1 cellular context compared by ENCODE assay signal in the genomic region with DNA sequence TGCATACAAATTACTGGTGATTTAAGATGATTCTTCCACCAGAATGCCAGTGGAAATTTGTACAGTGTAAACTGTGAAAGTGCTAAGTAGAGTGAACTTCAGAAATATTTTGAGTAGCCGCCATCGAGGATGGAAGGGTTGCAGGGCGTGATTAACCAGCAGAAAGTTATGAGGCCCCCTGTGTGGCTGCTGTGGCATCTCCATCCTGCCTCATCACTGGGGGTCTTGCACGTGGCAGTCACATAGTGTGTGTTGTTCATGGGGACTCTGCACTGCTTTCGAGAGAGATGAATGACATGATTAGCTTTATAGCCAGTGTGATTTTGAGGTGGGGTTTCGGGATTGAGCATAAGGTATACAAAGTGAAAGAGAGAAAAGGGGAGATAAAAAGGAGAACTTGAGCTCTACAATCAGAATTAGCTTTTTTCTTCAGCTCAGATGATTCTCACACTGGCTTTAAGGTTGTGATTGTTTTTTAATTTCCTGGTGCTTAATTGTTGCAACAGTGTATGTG.
TF ChIP-seq lines count a peak whose summit lies in the region.

No MANE protein-coding gene starts in this region.

TF ChIP-seq in WTC11, 78 proteins besides CTCF, POLR2A, EP300 and RAD21 (continued from another document):
- TF ChIP-seq, protein P1, sequence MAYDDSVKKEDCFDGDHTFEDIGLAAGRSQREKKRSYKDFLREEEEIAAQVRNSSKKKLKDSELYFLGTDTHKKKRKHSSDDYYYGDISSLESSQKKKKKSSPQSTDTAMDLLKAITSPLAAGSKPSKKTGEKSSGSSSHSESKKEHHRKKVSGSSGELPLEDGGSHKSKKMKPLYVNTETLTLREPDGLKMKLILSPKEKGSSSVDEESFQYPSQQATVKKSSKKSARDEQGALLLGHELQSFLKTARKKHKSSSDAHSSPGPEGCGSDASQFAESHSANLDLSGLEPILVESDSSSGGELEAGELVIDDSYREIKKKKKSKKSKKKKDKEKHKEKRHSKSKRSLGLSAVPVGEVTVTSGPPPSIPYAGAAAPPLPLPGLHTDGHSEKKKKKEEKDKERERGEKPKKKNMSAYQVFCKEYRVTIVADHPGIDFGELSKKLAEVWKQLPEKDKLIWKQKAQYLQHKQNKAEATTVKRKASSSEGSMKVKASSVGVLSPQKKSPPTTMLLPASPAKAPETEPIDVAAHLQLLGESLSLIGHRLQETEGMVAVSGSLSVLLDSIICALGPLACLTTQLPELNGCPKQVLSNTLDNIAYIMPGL (CRISPR knock-in tag; IDR thresholded peaks at IDR 0.05), result no peak
- TF ChIP-seq NFATC4 (CRISPR knock-in tag; IDR thresholded peaks at IDR 0.05) (no peak), ZNF423 (CRISPR knock-in tag; IDR thresholded peaks at IDR 0.05) (no peak), TEAD4 (CRISPR knock-in tag; IDR thresholded peaks at IDR 0.05) (no peak), ETV6 (CRISPR knock-in tag; IDR thresholded peaks at IDR 0.05) (no peak), ZNF263 (CRISPR knock-in tag; IDR thresholded peaks at IDR 0.05; ENCODE audit: low read depth) (no peak), NR3C1 (CRISPR knock-in tag; conservative IDR thresholded peaks at IDR 0.05; ENCODE audit: low read depth) (no peak), ZNF121 (CRISPR knock-in tag; IDR thresholded peaks at IDR 0.05) (no peak)
- TF ChIP-seq, protein P2, sequence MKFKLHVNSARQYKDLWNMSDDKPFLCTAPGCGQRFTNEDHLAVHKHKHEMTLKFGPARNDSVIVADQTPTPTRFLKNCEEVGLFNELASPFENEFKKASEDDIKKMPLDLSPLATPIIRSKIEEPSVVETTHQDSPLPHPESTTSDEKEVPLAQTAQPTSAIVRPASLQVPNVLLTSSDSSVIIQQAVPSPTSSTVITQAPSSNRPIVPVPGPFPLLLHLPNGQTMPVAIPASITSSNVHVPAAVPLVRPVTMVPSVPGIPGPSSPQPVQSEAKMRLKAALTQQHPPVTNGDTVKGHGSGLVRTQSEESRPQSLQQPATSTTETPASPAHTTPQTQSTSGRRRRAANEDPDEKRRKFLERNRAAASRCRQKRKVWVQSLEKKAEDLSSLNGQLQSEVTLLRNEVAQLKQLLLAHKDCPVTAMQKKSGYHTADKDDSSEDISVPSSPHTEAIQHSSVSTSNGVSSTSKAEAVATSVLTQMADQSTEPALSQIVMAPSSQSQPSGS (CRISPR knock-in tag; IDR thresholded peaks at IDR 0.05; ENCODE audit: borderline replicate concordance, low read depth), result no peak
- TF ChIP-seq, protein P3, sequence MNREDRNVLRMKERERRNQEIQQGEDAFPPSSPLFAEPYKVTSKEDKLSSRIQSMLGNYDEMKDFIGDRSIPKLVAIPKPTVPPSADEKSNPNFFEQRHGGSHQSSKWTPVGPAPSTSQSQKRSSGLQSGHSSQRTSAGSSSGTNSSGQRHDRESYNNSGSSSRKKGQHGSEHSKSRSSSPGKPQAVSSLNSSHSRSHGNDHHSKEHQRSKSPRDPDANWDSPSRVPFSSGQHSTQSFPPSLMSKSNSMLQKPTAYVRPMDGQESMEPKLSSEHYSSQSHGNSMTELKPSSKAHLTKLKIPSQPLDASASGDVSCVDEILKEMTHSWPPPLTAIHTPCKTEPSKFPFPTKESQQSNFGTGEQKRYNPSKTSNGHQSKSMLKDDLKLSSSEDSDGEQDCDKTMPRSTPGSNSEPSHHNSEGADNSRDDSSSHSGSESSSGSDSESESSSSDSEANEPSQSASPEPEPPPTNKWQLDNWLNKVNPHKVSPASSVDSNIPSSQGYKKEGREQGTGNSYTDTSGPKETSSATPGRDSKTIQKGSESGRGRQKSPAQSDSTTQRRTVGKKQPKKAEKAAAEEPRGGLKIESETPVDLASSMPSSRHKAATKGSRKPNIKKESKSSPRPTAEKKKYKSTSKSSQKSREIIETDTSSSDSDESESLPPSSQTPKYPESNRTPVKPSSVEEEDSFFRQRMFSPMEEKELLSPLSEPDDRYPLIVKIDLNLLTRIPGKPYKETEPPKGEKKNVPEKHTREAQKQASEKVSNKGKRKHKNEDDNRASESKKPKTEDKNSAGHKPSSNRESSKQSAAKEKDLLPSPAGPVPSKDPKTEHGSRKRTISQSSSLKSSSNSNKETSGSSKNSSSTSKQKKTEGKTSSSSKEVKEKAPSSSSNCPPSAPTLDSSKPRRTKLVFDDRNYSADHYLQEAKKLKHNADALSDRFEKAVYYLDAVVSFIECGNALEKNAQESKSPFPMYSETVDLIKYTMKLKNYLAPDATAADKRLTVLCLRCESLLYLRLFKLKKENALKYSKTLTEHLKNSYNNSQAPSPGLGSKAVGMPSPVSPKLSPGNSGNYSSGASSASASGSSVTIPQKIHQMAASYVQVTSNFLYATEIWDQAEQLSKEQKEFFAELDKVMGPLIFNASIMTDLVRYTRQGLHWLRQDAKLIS (CRISPR knock-in tag; IDR thresholded peaks at IDR 0.05; ENCODE audit: borderline replicate concordance), result no peak
- TF ChIP-seq, protein P4, sequence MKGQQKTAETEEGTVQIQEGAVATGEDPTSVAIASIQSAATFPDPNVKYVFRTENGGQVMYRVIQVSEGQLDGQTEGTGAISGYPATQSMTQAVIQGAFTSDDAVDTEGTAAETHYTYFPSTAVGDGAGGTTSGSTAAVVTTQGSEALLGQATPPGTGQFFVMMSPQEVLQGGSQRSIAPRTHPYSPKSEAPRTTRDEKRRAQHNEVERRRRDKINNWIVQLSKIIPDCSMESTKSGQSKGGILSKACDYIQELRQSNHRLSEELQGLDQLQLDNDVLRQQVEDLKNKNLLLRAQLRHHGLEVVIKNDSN (CRISPR knock-in tag; IDR thresholded peaks at IDR 0.05), result no peak
- TF ChIP-seq, protein P5, sequence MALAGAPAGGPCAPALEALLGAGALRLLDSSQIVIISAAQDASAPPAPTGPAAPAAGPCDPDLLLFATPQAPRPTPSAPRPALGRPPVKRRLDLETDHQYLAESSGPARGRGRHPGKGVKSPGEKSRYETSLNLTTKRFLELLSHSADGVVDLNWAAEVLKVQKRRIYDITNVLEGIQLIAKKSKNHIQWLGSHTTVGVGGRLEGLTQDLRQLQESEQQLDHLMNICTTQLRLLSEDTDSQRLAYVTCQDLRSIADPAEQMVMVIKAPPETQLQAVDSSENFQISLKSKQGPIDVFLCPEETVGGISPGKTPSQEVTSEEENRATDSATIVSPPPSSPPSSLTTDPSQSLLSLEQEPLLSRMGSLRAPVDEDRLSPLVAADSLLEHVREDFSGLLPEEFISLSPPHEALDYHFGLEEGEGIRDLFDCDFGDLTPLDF (CRISPR knock-in tag; IDR thresholded peaks at IDR 0.05), result no peak
- TF ChIP-seq, protein P6, sequence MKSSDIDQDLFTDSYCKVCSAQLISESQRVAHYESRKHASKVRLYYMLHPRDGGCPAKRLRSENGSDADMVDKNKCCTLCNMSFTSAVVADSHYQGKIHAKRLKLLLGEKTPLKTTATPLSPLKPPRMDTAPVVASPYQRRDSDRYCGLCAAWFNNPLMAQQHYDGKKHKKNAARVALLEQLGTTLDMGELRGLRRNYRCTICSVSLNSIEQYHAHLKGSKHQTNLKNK (CRISPR knock-in tag; IDR thresholded peaks at IDR 0.05), result no peak
- TF ChIP-seq, protein P7, sequence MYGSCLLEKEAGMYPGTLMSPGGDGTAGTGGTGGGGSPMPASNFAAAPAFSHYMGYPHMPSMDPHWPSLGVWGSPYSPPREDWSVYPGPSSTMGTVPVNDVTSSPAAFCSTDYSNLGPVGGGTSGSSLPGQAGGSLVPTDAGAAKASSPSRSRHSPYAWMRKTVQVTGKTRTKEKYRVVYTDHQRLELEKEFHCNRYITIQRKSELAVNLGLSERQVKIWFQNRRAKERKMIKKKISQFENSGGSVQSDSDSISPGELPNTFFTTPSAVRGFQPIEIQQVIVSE (CRISPR knock-in tag; IDR thresholded peaks at IDR 0.05; ENCODE audit: borderline replicate concordance), result no peak
